Comparison of ENCODE assay signal across 1 cellular context in genomic region chr2:226903179-226903578, GRCh38.
TF ChIP-seq lines count a peak whose summit lies in the region.

No MANE protein-coding gene starts in this region.

TF ChIP-seq in WTC11, 78 proteins besides CTCF, POLR2A, EP300 and RAD21 (continued from another document):
- no peak for TF ChIP-seq ZNF281 (CRISPR knock-in tag; IDR thresholded peaks at IDR 0.05)
